ENCODE assay signal across 14 cellular contexts in the genomic region with DNA sequence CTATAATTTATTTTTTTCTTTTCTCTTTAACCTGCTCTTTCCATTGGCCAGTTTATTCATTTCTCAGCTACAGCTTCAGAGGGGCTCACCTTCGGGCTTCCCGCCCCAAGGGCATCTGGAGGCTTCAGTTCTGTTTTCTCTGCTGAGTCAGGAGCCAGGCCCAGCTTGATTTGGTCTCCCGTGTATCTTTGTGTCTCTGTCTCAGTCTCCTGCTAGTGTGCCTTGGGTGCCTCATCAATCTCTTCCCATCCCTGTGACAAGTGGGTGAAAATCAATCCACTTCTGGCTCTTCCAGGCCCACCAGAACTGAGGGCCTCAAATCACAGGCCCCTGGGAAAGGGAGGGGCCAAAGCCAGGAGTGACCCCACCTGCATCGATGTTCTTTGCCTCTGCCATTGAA.
DNase-seq lines count a peak whose midpoint lies in the region; ATAC-seq and TF ChIP-seq lines count a peak whose summit lies in the region.
"Had no signal": no experiment of that assay in that cellular context is flagged by ENCODE, and none has a peak within 500 bp of the region (broad histone marks: within the 10 kb centered on the region; RNA-seq: fewer than 3 reads in every experiment).

No MANE protein-coding gene starts in this region.

- peak overlapping the region; percentile 59 for H3K4me3 Mint-ChIP-seq in central memory CD8-positive, alpha-beta T cell
- peak overlapping the region; percentile 24 for H3K4me3 Mint-ChIP-seq in natural killer cell treated with Interleukin-12 subunit alpha and Interleukin-12 subunit beta and Interleukin-15 and Interleukin-18, amount 100 ng/mL, for 72 hours
- H3K4me3 Mint-ChIP-seq in GM23338: no peak overlapping the region

- no peaks in the 10 kb centered on the region for H3K9me3 ChIP-seq in DND-41 (ENCODE audit: insufficient read depth, low read length, severe bottlenecking)
- H3K9me3 ChIP-seq: neutrophil, right lobe of liver had no signal

- no peaks in the 10 kb centered on the region for H3K9me2 ChIP-seq in GM23338 (ENCODE audit: insufficient read depth)

- CTCF ChIA-PET in RWPE1 (lab: Yijun Ruan, JAX): interaction anchor here (0.6 to 1.7 kb wide), 6 partner anchors 13 to 429 kb away, joined by 3 to 28 read pairs (median 3); no protein-coding TSS in a partner anchor

- TF ChIP-seq CTCF in DND-41 (IDR thresholded peaks at IDR 0.05; ENCODE audit: borderline replicate concordance, extremely low read depth, low read length, poor library complexity, severe bottlenecking) (no peak), RWPE1 (conservative IDR thresholded peaks at IDR 0.05; ENCODE audit: low read depth) (no peak), GM23338 (conservative IDR thresholded peaks at IDR 0.05; ENCODE audit: low read depth in 2 of 2) (no peak)

- H4K20me1 ChIP-seq in DND-41 (ENCODE audit: insufficient read depth, low read length) (0 out of 2 replicates have a peak, but pooled peaks cover 12% of the 10 kb centered on the region), GM23338 (replicated peaks; ENCODE audit: insufficient read depth) (no peaks in the 10 kb centered on the region; the same call in none of the 2 replicates)

- H3K4me1 Mint-ChIP-seq in central memory CD8-positive, alpha-beta T cell: peaks cover 34% of the 10 kb centered on the region
- peaks cover 37 to 44% of the 10 kb centered on the region in 2 donors for H3K4me1 Mint-ChIP-seq in natural killer cell treated with Interleukin-12 subunit alpha and Interleukin-12 subunit beta and Interleukin-15 and Interleukin-18, amount 100 ng/mL, for 72 hours (ENCODE audit: low read depth in 2 of 2)
- H3K4me1 Mint-ChIP-seq in GM23338: peaks cover 22% of the 10 kb centered on the region

- POLR2A ChIA-PET in RWPE1 (lab: Yijun Ruan, JAX; ENCODE audit: low non-redundant PET): no interaction called here

- ATAC-seq in DND-41 (ENCODE audit: insufficient read depth, low read depth): no peak
- no peak for ATAC-seq in central memory CD8-positive, alpha-beta T cell (replicated peaks; ENCODE audit: extremely low read depth, poor library complexity, severe bottlenecking)
- ATAC-seq in natural killer cell treated with Interleukin-12 subunit alpha and Interleukin-12 subunit beta and Interleukin-15 and Interleukin-18, amount 100 ng/mL, for 72 hours: no peak
- no peak for ATAC-seq in GM23338
- no peak for ATAC-seq in GM21529 (IDR thresholded peaks at IDR 0.05; ENCODE audit: unreplicated experiment)

- no peak overlapping the region for H3K4me2 ChIP-seq in DND-41 (ENCODE audit: insufficient read depth, low read length)
- no peak overlapping the region for H3K4me2 ChIP-seq in GM23338

- H3F3A ChIP-seq in GM23338 (replicated peaks; ENCODE audit: low read depth): no peaks in the 10 kb centered on the region

- H3K27me3 Mint-ChIP-seq in central memory CD8-positive, alpha-beta T cell: no peaks in the 10 kb centered on the region
- no peaks in the 10 kb centered on the region for H3K27me3 Mint-ChIP-seq in natural killer cell treated with Interleukin-12 subunit alpha and Interleukin-12 subunit beta and Interleukin-15 and Interleukin-18, amount 100 ng/mL, for 72 hours
- peaks cover 10% of the 10 kb centered on the region for H3K27me3 Mint-ChIP-seq in GM23338 (ENCODE audit: insufficient read depth, low read depth, poor library complexity)

- H3K27me3 ChIP-seq in DND-41 (ENCODE audit: insufficient read depth, low read length, poor library complexity) (no peaks in the 10 kb centered on the region), GM23338 (ENCODE audit: insufficient read depth) (no peaks in the 10 kb centered on the region)
- H3K27me3 ChIP-seq: neutrophil, right lobe of liver had no signal

- H3K27ac ChIP-seq in DND-41 (ENCODE audit: low read length): peak overlapping the region; percentile 42
- H3K27ac ChIP-seq in RWPE1: peak overlapping the region; percentile 79
- H3K27ac ChIP-seq in GM23338 (ENCODE audit: low read depth): no peak overlapping the region
- H3K27ac ChIP-seq: neutrophil, right lobe of liver had no signal

- no peak overlapping the region for H3K9ac ChIP-seq in DND-41 (ENCODE audit: low read depth, low read length)

- H3K4me1 ChIP-seq in DND-41 (ENCODE audit: insufficient read depth, low read length): peaks cover 12% of the 10 kb centered on the region
- H3K4me1 ChIP-seq in GM23338 (ENCODE audit: insufficient read depth): peaks cover 3% of the 10 kb centered on the region; the same call in 1 of the 2 replicates
- H3K4me1 ChIP-seq: right lobe of liver had no signal

- H3K36me3 ChIP-seq in DND-41 (ENCODE audit: insufficient read depth, low read length) (peaks cover 96% of the 10 kb centered on the region), GM23338 (ENCODE audit: insufficient read depth) (no peaks in the 10 kb centered on the region)
- H3K36me3 ChIP-seq: neutrophil, right lobe of liver had no signal

- H3K9me3 Mint-ChIP-seq in central memory CD8-positive, alpha-beta T cell: no peaks in the 10 kb centered on the region
- no peaks in the 10 kb centered on the region for H3K9me3 Mint-ChIP-seq in natural killer cell treated with Interleukin-12 subunit alpha and Interleukin-12 subunit beta and Interleukin-15 and Interleukin-18, amount 100 ng/mL, for 72 hours
- no peaks in the 10 kb centered on the region for H3K9me3 Mint-ChIP-seq in GM23338

- no peak overlapping the region for H2AFZ ChIP-seq in DND-41 (ENCODE audit: low read depth, low read length)
- H2AFZ ChIP-seq in GM23338: no peak overlapping the region

- peaks cover 25% of the 10 kb centered on the region for H3K79me2 ChIP-seq in DND-41 (ENCODE audit: insufficient read depth, low read length)
- no peaks in the 10 kb centered on the region for H3K79me2 ChIP-seq in GM23338 (replicated peaks; ENCODE audit: insufficient read depth)

- H3K4me3 ChIP-seq in DND-41 (ENCODE audit: low read depth in 1 of 2, low read length in 2 of 2): no peak overlapping the region
- H3K4me3 ChIP-seq in GM23338: no peak overlapping the region
- H3K4me3 ChIP-seq: right lobe of liver had no signal

- H3K36me3 Mint-ChIP-seq in central memory CD8-positive, alpha-beta T cell (ENCODE audit: insufficient read depth): peaks cover 13% of the 10 kb centered on the region
- H3K36me3 Mint-ChIP-seq in natural killer cell treated with Interleukin-12 subunit alpha and Interleukin-12 subunit beta and Interleukin-15 and Interleukin-18, amount 100 ng/mL, for 72 hours: no peaks in the 10 kb centered on the region
- no peaks in the 10 kb centered on the region for H3K36me3 Mint-ChIP-seq in GM23338 (ENCODE audit: low read depth)

- DNase-seq in DND-41: peak; percentile 2
- DNase-seq in RWPE1 (ENCODE audit: low spot score): no peak
- peak in 1 of 2 donors; percentile 9 for DNase-seq in central memory CD8-positive, alpha-beta T cell (ENCODE audit: low spot score in 2 of 2)
- no peak for DNase-seq in natural killer cell treated with Interleukin-12 subunit alpha and Interleukin-12 subunit beta and Interleukin-15 and Interleukin-18, amount 100 ng/mL, for 72 hours (ENCODE audit: low spot score)
- DNase-seq in GM23338 (ENCODE audit: low spot score): no peak
- DNase-seq in stimulated activated CD4-positive, alpha-beta T cell treated with anti-CD3 and anti-CD28 coated beads, Interleukin-4, amount 100 ng/mL, for 1 hour: no peak
- no peak for DNase-seq in stimulated activated naive CD4-positive, alpha-beta T cell treated with Interleukin-2 at 50 U/mL for 16 hours (lab: John Stamatoyannopoulos, UW)
- DNase-seq: amniotic stem cell, C1 segment of cervical spinal cord, NCI-H1694, NCI-H446 treated with DMSO at 0.1 percent for 48 hours had no signal

- peak overlapping the region; percentile 97 for H3K27ac Mint-ChIP-seq in central memory CD8-positive, alpha-beta T cell (ENCODE audit: low read depth)
- peak overlapping the region; percentile 70 to 89 for H3K27ac Mint-ChIP-seq in natural killer cell treated with Interleukin-12 subunit alpha and Interleukin-12 subunit beta and Interleukin-15 and Interleukin-18, amount 100 ng/mL, for 72 hours
- H3K27ac Mint-ChIP-seq in GM23338: no peak overlapping the region

TF ChIP-seq in GM23338, 12 proteins besides CTCF, POLR2A, EP300 and RAD21:
- TF ChIP-seq ZNF331 (CRISPR knock-in tag; IDR thresholded peaks at IDR 0.05; ENCODE audit: low read depth) (no peak), EZH2 (IDR thresholded peaks at IDR 0.05; ENCODE audit: low read depth, unreplicated experiment) (no peak), STAT1 (IDR thresholded peaks at IDR 0.05; ENCODE audit: unreplicated experiment) (no peak), JUNB (IDR thresholded peaks at IDR 0.05; ENCODE audit: unreplicated experiment) (no peak), EZH2phosphoT487 (IDR thresholded peaks at IDR 0.05; ENCODE audit: unreplicated experiment) (no peak), POLR2AphosphoS5 (IDR thresholded peaks at IDR 0.05; ENCODE audit: low read depth) (no peak)
- TF ChIP-seq, protein P1, sequence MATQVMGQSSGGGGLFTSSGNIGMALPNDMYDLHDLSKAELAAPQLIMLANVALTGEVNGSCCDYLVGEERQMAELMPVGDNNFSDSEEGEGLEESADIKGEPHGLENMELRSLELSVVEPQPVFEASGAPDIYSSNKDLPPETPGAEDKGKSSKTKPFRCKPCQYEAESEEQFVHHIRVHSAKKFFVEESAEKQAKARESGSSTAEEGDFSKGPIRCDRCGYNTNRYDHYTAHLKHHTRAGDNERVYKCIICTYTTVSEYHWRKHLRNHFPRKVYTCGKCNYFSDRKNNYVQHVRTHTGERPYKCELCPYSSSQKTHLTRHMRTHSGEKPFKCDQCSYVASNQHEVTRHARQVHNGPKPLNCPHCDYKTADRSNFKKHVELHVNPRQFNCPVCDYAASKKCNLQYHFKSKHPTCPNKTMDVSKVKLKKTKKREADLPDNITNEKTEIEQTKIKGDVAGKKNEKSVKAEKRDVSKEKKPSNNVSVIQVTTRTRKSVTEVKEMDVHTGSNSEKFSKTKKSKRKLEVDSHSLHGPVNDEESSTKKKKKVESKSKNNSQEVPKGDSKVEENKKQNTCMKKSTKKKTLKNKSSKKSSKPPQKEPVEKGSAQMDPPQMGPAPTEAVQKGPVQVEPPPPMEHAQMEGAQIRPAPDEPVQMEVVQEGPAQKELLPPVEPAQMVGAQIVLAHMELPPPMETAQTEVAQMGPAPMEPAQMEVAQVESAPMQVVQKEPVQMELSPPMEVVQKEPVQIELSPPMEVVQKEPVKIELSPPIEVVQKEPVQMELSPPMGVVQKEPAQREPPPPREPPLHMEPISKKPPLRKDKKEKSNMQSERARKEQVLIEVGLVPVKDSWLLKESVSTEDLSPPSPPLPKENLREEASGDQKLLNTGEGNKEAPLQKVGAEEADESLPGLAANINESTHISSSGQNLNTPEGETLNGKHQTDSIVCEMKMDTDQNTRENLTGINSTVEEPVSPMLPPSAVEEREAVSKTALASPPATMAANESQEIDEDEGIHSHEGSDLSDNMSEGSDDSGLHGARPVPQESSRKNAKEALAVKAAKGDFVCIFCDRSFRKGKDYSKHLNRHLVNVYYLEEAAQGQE (IDR thresholded peaks at IDR 0.05; ENCODE audit: unreplicated experiment): no peak
